ENCODE assay signal across 1 cellular context in genomic region chr2:20288941-20289340, GRCh38.
TF ChIP-seq lines count a peak whose summit lies in the region.

No MANE protein-coding gene starts in this region.

TF ChIP-seq in A549, 52 proteins besides CTCF, POLR2A, EP300 and RAD21 (continued from another document):
- no peak for TF ChIP-seq FOSL2 (IDR thresholded peaks at IDR 0.05)
- 0 out of 2 replicates have a peak, but pooled peaks have one; percentile 5 for TF ChIP-seq FOSL2 (CRISPR knock-in tag; IDR thresholded peaks at IDR 0.05)
- TF ChIP-seq, protein P1, sequence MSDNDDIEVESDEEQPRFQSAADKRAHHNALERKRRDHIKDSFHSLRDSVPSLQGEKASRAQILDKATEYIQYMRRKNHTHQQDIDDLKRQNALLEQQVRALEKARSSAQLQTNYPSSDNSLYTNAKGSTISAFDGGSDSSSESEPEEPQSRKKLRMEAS (IDR thresholded peaks at IDR 0.05): no peak
- no peak for TF ChIP-seq GATA3 (IDR thresholded peaks at IDR 0.05; ENCODE audit: borderline replicate concordance)
- TF ChIP-seq HOXA7 (CRISPR knock-in tag; IDR thresholded peaks at IDR 0.05): no peak
- peak; percentile 50; the same call in 1 of the 2 replicates for TF ChIP-seq BHLHE40 (IDR thresholded peaks at IDR 0.05; ENCODE audit: low read depth, low read length)
- TF ChIP-seq RARB (CRISPR knock-in tag; IDR thresholded peaks at IDR 0.05): no peak
- no peak for TF ChIP-seq JUN (IDR thresholded peaks at IDR 0.05)
- no peak for TF ChIP-seq HEYL (CRISPR knock-in tag; IDR thresholded peaks at IDR 0.05)
